ENCODE assay signal across 8 cellular contexts in genomic region chr14:24232121-24232644, GRCh38. TPM values are rescaled to one million over a fixed set of nuclear protein-coding genes. Genes with fewer than 3 reads are reported as not detected.
A peak's percentile ranks its signal among the peaks of the same experiment; 100 is the strongest.
DNase-seq lines count a peak whose midpoint lies in the region; ATAC-seq and TF ChIP-seq lines count a peak whose summit lies in the region.

NEDD8 (minus strand) TSS chr14:24232367; CDS start chr14:24232267, 100 bp downstream.

- intact Hi-C loops in esophagus muscularis mucosa (cut with DNase I), result no loop called here

- no peak for TF ChIP-seq EP300 in esophagus muscularis mucosa (IDR thresholded peaks at IDR 0.05)

- H3K4me1 ChIP-seq in Peyer's patch (peaks cover 0 to 24% (median 4%) of the 10 kb centered on the region in 4 donors), esophagus muscularis mucosa (peaks cover 30 to 45% (median 38%) of the 10 kb centered on the region in 4 donors)

- H3K4me3 ChIP-seq in Peyer's patch, result peak within 1 kb of the TSS; percentile 64 to 95 (median 78)
- H3K4me3 ChIP-seq in esophagus muscularis mucosa, result peak within 1 kb of the TSS; percentile 89 to 97 (median 92)

- H3K36me3 ChIP-seq in KOPT-K1 (ENCODE audit: insufficient read depth, low read length) (peaks cover 48% of the 10 kb centered on the region), Peyer's patch (peaks cover 0 to 20% (median 0%) of the 10 kb centered on the region in 3 donors), esophagus muscularis mucosa (peaks cover 16 to 46% (median 29%) of the 10 kb centered on the region in 4 donors)

- H3K9me3 ChIP-seq in KOPT-K1 (ENCODE audit: insufficient read depth, low read length, poor library complexity, severe bottlenecking), result no peaks in the 10 kb centered on the region
- no peaks in the 10 kb centered on the region for H3K9me3 ChIP-seq in Peyer's patch
- no peaks in the 10 kb centered on the region for H3K9me3 ChIP-seq in esophagus muscularis mucosa

- ATAC-seq in GM21786 (IDR thresholded peaks at IDR 0.05; ENCODE audit: unreplicated experiment), result peak; percentile 73

- DNase-seq in DMS53 (lab: John Stamatoyannopoulos, UW) (peak; percentile 86), Peyer's patch (peak; percentile 88 to 96 (median 94)), esophagus muscularis mucosa (ENCODE audit: extremely low spot score) (peak; percentile 99), myocyte (ENCODE audit: low read depth) (peak; percentile 93)
- peak; percentile 93 for DNase-seq in activated T-cell treated with anti-CD3 and anti-CD28 coated beads, Interleukin-2, amount 50 U/mL, for 48 hours
- DNase-seq in stimulated activated CD8-positive, alpha-beta memory T cell treated with anti-CD3 and anti-CD28 coated beads, Interleukin-7, amount 100 ng/mL, for 4 hours (ENCODE audit: low read depth in 2 of 2), result peak; percentile 81 to 85

- TF ChIP-seq CTCF in Peyer's patch (IDR thresholded peaks at IDR 0.05) (no peak), esophagus muscularis mucosa (IDR thresholded peaks at IDR 0.05) (no peak)

- WGBS in esophagus muscularis mucosa, result 0% methylated on average over 19 of the region's 30 CpGs

- TF ChIP-seq POLR2A in Peyer's patch (IDR thresholded peaks at IDR 0.05) (peak; percentile 30 to 47), esophagus muscularis mucosa (IDR thresholded peaks at IDR 0.05; ENCODE audit: low read depth) (peak; percentile 68)

- H3K27ac ChIP-seq in KOPT-K1 (ENCODE audit: low read depth, low read length, poor library complexity, severe bottlenecking) (peak within 1 kb of the TSS; percentile 88), Peyer's patch (peak within 1 kb of the TSS; percentile 80 to 94 (median 87)), esophagus muscularis mucosa (replicated peaks in 1 of 4) (peak within 1 kb of the TSS; percentile 86 to 94 (median 92))

- H3K27me3 ChIP-seq in Peyer's patch (no peaks in the 10 kb centered on the region), esophagus muscularis mucosa (no peaks in the 10 kb centered on the region)

RNA-seq across cellular contexts. Expression of gene NEDD8, which starts in this region (rescaled TPM):
- total RNA-seq in Peyer's patch (10 to 100 TPM; 44.1 to 77.6 (median 67.9) TPM), esophagus muscularis mucosa (100 to 1,000 TPM; 117 to 152 (median 131) TPM), myocyte (196 and 233 TPM in 2 replicates)
- 468 TPM for polyA plus RNA-seq in myocyte (2012)

Comparison
In these comparisons a context has a peak if more than half of its experiments do, and no peak if none do; other contexts are left out.
1. Peak in every context shown above with its lines: DNase-seq, ATAC-seq, H3K4me3 ChIP-seq and H3K27ac ChIP-seq.